In the genomic region with DNA sequence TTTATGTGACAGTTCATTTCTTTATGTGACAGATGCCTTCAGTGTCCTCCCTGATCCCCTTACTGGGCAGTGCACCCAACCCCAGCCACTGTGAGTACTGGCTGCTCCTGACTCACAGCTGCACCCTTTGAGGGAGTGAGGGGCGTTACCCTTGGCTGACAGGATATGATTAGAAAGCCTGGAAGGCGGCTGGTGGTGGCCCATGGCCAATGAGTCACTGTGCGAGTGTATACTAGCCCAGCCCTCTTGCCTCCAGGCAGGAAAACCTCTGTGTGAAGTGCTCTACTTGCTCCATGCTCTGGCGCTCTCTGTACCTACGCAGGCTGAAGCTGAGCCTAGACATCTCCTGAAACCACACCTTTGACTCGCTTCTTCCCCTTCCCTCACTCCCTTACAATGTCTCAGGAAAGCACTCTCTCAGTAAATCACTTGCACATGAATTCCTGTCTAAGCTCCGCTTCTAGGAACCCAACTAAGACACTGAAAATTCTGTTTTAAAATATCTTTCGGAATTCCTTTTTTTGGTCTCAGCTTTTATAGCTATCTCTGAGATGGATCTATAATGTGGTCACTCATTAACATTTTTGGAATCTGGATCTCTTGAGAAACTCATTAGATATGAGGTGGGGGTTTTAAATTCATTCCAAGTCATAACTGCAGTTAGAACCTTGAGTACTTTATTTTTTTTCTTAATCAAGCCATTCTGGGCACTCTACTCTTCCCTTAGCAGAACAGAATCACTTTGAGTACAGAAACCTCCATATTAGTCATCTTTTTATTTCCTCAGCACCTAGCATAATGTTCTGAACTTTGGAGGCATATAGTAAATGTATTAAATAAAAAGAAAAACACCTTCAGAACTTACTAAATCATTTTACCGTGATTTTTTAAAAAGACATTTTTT, we compare ENCODE assay signal across 1 cellular context.
TF ChIP-seq lines count a peak whose summit lies in the region.

No MANE protein-coding gene starts in this region.

TF ChIP-seq in SK-N-SH, 30 proteins besides CTCF, POLR2A, EP300 and RAD21:
- TF ChIP-seq, protein P1, sequence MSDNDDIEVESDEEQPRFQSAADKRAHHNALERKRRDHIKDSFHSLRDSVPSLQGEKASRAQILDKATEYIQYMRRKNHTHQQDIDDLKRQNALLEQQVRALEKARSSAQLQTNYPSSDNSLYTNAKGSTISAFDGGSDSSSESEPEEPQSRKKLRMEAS (IDR thresholded peaks at IDR 0.05; ENCODE audit: low read depth): peak; percentile 77
- TF ChIP-seq JUND (IDR thresholded peaks at IDR 0.05) (peak; percentile 87), GATA2 (CRISPR knock-in tag; IDR thresholded peaks at IDR 0.05) (no peak), EZH2phosphoT487 (IDR thresholded peaks at IDR 0.05; ENCODE audit: borderline replicate concordance, low read depth) (no peak), TCF12 (IDR thresholded peaks at IDR 0.05) (peak; percentile 76), SIN3A (IDR thresholded peaks at IDR 0.05; ENCODE audit: borderline replicate concordance, low read depth, low read length) (peak; percentile 72; the same call in 1 of the 2 replicates), CHD2 (IDR thresholded peaks at IDR 0.05; ENCODE audit: low read length, partially characterized antibody) (no peak), FOXJ3 (CRISPR knock-in tag; IDR thresholded peaks at IDR 0.05) (no peak), POLR2AphosphoS5 (IDR thresholded peaks at IDR 0.05; ENCODE audit: low read depth, low read length) (peak; percentile 34; the same call in 1 of the 2 replicates), SMC3 (IDR thresholded peaks at IDR 0.05; ENCODE audit: low read depth, low read length) (no peak), YY1 (IDR thresholded peaks at IDR 0.05; ENCODE audit: low read depth) (no peak), GABPA (IDR thresholded peaks at IDR 0.05; ENCODE audit: low read depth) (no peak; the same call in 1 of the 2 replicates), RCOR1 (IDR thresholded peaks at IDR 0.05; ENCODE audit: low read length) (no peak), ELF1 (IDR thresholded peaks at IDR 0.05) (no peak), FOSL2 (IDR thresholded peaks at IDR 0.05; ENCODE audit: borderline replicate concordance, low read depth) (peak; percentile 93), NRF1 (IDR thresholded peaks at IDR 0.05; ENCODE audit: low read depth, low read length) (no peak), RXRA (IDR thresholded peaks at IDR 0.05; ENCODE audit: borderline replicate concordance, low read depth) (peak; percentile 34; the same call in 1 of the 2 replicates), TAF1 (IDR thresholded peaks at IDR 0.05; ENCODE audit: borderline replicate concordance, low read depth, low read length) (peak; percentile 12; the same call in 1 of the 2 replicates), RFX5 (IDR thresholded peaks at IDR 0.05; ENCODE audit: low read length) (peak; percentile 25; the same call in 1 of the 2 replicates), TEAD4 (IDR thresholded peaks at IDR 0.05; ENCODE audit: borderline replicate concordance, insufficient read depth) (peak; percentile 64; the same call in 1 of the 2 replicates), NFIC (IDR thresholded peaks at IDR 0.05; ENCODE audit: borderline replicate concordance) (peak; percentile 92), FOXM1 (IDR thresholded peaks at IDR 0.05; ENCODE audit: low read depth) (no peak), MXI1 (IDR thresholded peaks at IDR 0.05; ENCODE audit: low read depth, low read length) (no peak), MEF2A (IDR thresholded peaks at IDR 0.05; ENCODE audit: borderline replicate concordance, low read depth) (no peak)
- TF ChIP-seq, protein P2, sequence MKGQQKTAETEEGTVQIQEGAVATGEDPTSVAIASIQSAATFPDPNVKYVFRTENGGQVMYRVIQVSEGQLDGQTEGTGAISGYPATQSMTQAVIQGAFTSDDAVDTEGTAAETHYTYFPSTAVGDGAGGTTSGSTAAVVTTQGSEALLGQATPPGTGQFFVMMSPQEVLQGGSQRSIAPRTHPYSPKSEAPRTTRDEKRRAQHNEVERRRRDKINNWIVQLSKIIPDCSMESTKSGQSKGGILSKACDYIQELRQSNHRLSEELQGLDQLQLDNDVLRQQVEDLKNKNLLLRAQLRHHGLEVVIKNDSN (IDR thresholded peaks at IDR 0.05; ENCODE audit: borderline replicate concordance, low read depth): no peak; the same call in 1 of the 2 replicates
- TF ChIP-seq, protein P3, sequence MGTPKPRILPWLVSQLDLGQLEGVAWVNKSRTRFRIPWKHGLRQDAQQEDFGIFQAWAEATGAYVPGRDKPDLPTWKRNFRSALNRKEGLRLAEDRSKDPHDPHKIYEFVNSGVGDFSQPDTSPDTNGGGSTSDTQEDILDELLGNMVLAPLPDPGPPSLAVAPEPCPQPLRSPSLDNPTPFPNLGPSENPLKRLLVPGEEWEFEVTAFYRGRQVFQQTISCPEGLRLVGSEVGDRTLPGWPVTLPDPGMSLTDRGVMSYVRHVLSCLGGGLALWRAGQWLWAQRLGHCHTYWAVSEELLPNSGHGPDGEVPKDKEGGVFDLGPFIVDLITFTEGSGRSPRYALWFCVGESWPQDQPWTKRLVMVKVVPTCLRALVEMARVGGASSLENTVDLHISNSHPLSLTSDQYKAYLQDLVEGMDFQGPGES (IDR thresholded peaks at IDR 0.05; ENCODE audit: low read depth, low read length): no peak
- TF ChIP-seq, protein P4, sequence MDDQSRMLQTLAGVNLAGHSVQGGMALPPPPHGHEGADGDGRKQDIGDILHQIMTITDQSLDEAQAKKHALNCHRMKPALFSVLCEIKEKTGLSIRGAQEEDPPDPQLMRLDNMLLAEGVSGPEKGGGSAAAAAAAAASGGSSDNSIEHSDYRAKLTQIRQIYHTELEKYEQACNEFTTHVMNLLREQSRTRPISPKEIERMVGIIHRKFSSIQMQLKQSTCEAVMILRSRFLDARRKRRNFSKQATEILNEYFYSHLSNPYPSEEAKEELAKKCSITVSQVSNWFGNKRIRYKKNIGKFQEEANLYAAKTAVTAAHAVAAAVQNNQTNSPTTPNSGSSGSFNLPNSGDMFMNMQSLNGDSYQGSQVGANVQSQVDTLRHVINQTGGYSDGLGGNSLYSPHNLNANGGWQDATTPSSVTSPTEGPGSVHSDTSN (IDR thresholded peaks at IDR 0.05): peak; percentile 66
- TF ChIP-seq, protein P5, sequence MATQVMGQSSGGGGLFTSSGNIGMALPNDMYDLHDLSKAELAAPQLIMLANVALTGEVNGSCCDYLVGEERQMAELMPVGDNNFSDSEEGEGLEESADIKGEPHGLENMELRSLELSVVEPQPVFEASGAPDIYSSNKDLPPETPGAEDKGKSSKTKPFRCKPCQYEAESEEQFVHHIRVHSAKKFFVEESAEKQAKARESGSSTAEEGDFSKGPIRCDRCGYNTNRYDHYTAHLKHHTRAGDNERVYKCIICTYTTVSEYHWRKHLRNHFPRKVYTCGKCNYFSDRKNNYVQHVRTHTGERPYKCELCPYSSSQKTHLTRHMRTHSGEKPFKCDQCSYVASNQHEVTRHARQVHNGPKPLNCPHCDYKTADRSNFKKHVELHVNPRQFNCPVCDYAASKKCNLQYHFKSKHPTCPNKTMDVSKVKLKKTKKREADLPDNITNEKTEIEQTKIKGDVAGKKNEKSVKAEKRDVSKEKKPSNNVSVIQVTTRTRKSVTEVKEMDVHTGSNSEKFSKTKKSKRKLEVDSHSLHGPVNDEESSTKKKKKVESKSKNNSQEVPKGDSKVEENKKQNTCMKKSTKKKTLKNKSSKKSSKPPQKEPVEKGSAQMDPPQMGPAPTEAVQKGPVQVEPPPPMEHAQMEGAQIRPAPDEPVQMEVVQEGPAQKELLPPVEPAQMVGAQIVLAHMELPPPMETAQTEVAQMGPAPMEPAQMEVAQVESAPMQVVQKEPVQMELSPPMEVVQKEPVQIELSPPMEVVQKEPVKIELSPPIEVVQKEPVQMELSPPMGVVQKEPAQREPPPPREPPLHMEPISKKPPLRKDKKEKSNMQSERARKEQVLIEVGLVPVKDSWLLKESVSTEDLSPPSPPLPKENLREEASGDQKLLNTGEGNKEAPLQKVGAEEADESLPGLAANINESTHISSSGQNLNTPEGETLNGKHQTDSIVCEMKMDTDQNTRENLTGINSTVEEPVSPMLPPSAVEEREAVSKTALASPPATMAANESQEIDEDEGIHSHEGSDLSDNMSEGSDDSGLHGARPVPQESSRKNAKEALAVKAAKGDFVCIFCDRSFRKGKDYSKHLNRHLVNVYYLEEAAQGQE (IDR thresholded peaks at IDR 0.05; ENCODE audit: low read depth, low read length): no peak; the same call in 1 of the 2 replicates
- TF ChIP-seq, protein P6, sequence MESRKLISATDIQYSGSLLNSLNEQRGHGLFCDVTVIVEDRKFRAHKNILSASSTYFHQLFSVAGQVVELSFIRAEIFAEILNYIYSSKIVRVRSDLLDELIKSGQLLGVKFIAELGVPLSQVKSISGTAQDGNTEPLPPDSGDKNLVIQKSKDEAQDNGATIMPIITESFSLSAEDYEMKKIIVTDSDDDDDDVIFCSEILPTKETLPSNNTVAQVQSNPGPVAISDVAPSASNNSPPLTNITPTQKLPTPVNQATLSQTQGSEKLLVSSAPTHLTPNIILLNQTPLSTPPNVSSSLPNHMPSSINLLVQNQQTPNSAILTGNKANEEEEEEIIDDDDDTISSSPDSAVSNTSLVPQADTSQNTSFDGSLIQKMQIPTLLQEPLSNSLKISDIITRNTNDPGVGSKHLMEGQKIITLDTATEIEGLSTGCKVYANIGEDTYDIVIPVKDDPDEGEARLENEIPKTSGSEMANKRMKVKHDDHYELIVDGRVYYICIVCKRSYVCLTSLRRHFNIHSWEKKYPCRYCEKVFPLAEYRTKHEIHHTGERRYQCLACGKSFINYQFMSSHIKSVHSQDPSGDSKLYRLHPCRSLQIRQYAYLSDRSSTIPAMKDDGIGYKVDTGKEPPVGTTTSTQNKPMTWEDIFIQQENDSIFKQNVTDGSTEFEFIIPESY (IDR thresholded peaks at IDR 0.05; ENCODE audit: borderline replicate concordance, low read depth): 0 out of 2 replicates have a peak, but pooled peaks have one; percentile 10
- TF ChIP-seq, protein P7, sequence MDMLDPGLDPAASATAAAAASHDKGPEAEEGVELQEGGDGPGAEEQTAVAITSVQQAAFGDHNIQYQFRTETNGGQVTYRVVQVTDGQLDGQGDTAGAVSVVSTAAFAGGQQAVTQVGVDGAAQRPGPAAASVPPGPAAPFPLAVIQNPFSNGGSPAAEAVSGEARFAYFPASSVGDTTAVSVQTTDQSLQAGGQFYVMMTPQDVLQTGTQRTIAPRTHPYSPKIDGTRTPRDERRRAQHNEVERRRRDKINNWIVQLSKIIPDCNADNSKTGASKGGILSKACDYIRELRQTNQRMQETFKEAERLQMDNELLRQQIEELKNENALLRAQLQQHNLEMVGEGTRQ (IDR thresholded peaks at IDR 0.05; ENCODE audit: borderline replicate concordance, low read depth, low read length): no peak
